Comparison of ENCODE assay signal across 23 cellular contexts in genomic region chr7:42460948-42461347, GRCh38.
"Had no signal": no experiment of that assay in that cellular context is flagged by ENCODE, and none has a peak within 500 bp of the region (broad histone marks: within the 10 kb centered on the region; RNA-seq: fewer than 3 reads in every experiment).

No MANE protein-coding gene starts in this region.

- H3K4me1 ChIP-seq: colonic mucosa, esophagus squamous epithelium, prostate gland, right atrium auricular region, stomach, testis, tibial artery had no signal

- ATAC-seq: left lobe of liver; mucosa of descending colon; natural killer cell treated with Interleukin-12 subunit alpha and Interleukin-12 subunit beta and Interleukin-15 and Interleukin-18, amount 100 ng/mL, for 72 hours; stimulated activated effector memory CD8-positive, alpha-beta T cell treated with anti-CD3 and anti-CD28 coated beads, Interleukin-12 subunit alpha, Interleukin-12 subunit beta, amount 100 ng/mL, for 72 hours had no signal

- H3K27ac ChIP-seq: colonic mucosa, esophagus squamous epithelium, neutrophil, prostate gland, right atrium auricular region, stomach, testis, tibial artery had no signal

- DNase-seq: colonic mucosa; effector CD8-positive, alpha-beta T cell; endodermal cell; esophagus squamous epithelium; head of caudate nucleus; kidney; mesenchymal stem cell; mucosa of descending colon; naive B cell; stimulated activated CD4-positive, alpha-beta T cell treated with anti-CD3 and anti-CD28 coated beads, Interleukin-2, amount 100 ng/mL, for 24 hours; stimulated activated CD4-positive, alpha-beta T cell treated with anti-CD3 and anti-CD28 coated beads, Interleukin-4, amount 100 ng/mL, for 24 hours; stimulated activated naive CD4-positive, alpha-beta T cell treated with Interleukin-2 at 50 U/mL for 16 hours; stomach; substantia nigra; testis; tibial artery had no signal

- H3K4me3 ChIP-seq: colonic mucosa, esophagus squamous epithelium, mucosa of descending colon, prostate gland, right atrium auricular region, stomach, testis, tibial artery had no signal

- FAIRE-seq: frontal cortex, kidney had no signal

- H3K9me3 ChIP-seq: colonic mucosa, esophagus squamous epithelium, mucosa of descending colon, neutrophil, prostate gland, right atrium auricular region, testis, tibial artery had no signal

- H3K27me3 ChIP-seq: colonic mucosa, esophagus squamous epithelium, neutrophil, right atrium auricular region, stomach, testis, tibial artery had no signal

- H3K36me3 ChIP-seq: colonic mucosa, esophagus squamous epithelium, neutrophil, prostate gland, right atrium auricular region, stomach, tibial artery had no signal
